32 cellular contexts compared by ENCODE assay signal in genomic region chrX:130282151-130282550, GRCh38.
"Had no signal": no experiment of that assay in that cellular context is flagged by ENCODE, and none has a peak within 500 bp of the region (broad histone marks: within the 10 kb centered on the region; RNA-seq: fewer than 3 reads in every experiment).

No MANE protein-coding gene starts in this region.

- DNase-seq: activated CD4-positive, alpha-beta memory T cell treated with anti-CD3 and anti-CD28 coated beads, Interleukin-2, amount 10 ng/mL, durations not matched to agents 7 days and 5 days; activated CD4-positive, alpha-beta T cell treated with anti-CD3 and anti-CD28 coated beads for 1 hour; activated CD4-positive, alpha-beta T cell treated with anti-CD3 and anti-CD28 coated beads for 36 hours; activated CD4-positive, alpha-beta T cell treated with anti-CD3 and anti-CD28 coated beads for 48 hours; activated CD4-positive, alpha-beta T cell treated with anti-CD3 and anti-CD28 coated beads, Interleukin-2, amount 10 ng/mL, durations not matched to agents 7 days and 5 days; activated CD4-positive, alpha-beta T cell treated with anti-CD3 and anti-CD28 coated beads, Interleukin-2, amount 50 U/mL, for 48 hours; activated CD4-positive, CD25-positive, alpha-beta regulatory T cell; activated CD8-positive, alpha-beta memory T cell treated with anti-CD3 and anti-CD28 coated beads for 24 hours; activated CD8-positive, alpha-beta memory T cell treated with anti-CD3 and anti-CD28 coated beads, Interleukin-2, amount 10 ng/mL, durations not matched to agents 7 days and 5 days; activated CD8-positive, alpha-beta memory T cell treated with anti-CD3 and anti-CD28 coated beads, Interleukin-2, amount 50 U/mL, for 48 hours; activated CD8-positive, alpha-beta T cell treated with anti-CD3 and anti-CD28 coated beads, Interleukin-2, amount 10 ng/mL, durations not matched to agents 7 days and 5 days; activated effector memory CD4-positive, alpha-beta T cell treated with Interleukin-2 at 50 U/mL for 16 hours; activated gamma-delta T cell; activated naive CD4-positive, alpha-beta T cell treated with anti-CD3 and anti-CD28 coated beads, Interleukin-2, amount 10 ng/mL, durations not matched to agents 7 days and 5 days; activated naive CD4-positive, alpha-beta T cell treated with Interleukin-2 at 50 U/mL for 16 hours; activated naive CD8-positive, alpha-beta T cell treated with anti-CD3 and anti-CD28 coated beads, Interleukin-2, amount 10 ng/mL, durations not matched to agents 7 days and 5 days; activated naive CD8-positive, alpha-beta T cell treated with anti-CD3 and anti-CD28 coated beads, Interleukin-2, amount 50 U/mL, for 24 hours; activated T-cell treated with anti-CD3 and anti-CD28 coated beads, Interleukin-2, amount 50 U/mL, for 24 hours; activated T-cell treated with anti-CD3 and anti-CD28 coated beads, Interleukin-2, amount 50 U/mL, for 48 hours; amygdala; anterior cingulate cortex; body of pancreas; brain microvascular endothelial cell; central memory CD4-positive, alpha-beta T cell; T-helper 1 cell; T-helper 2 cell; T-helper 9 cell; WERI-Rb-1 had no signal

- H3K36me3 ChIP-seq: brain microvascular endothelial cell, breast epithelium, cardiac muscle cell, WERI-Rb-1 had no signal

- FAIRE-seq: astrocyte, TTC549 had no signal

- H3K4me3 ChIP-seq: body of pancreas, breast epithelium, cardiac muscle cell had no signal

- H3K9me3 ChIP-seq: body of pancreas, breast epithelium had no signal

- H3K27me3 ChIP-seq: body of pancreas, brain microvascular endothelial cell, cardiac muscle cell had no signal

- H3K4me1 ChIP-seq: body of pancreas, breast epithelium had no signal

- H3K27ac ChIP-seq: body of pancreas, brain microvascular endothelial cell, breast epithelium, cardiac muscle cell, WERI-Rb-1 had no signal
